In the genomic region with DNA sequence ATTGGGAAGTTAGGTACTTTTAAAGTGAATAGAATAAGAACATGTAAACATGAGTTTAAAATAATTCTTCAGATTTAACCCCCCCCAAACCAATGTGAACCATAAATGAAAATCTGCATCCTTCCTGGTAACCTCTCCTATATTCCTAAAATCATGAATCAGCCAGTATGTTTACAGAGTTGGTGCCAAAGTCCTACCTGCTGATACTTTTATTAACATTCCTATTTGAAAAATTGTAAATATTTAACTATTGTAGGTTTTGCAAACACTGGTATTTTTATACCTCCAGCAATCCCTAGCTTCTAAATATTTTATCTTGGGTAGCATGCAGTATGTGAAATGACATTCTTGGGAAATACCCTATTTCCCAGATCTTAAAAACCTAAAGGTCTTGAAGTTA, we compare ENCODE assay signal across 1 cellular context.
TF ChIP-seq lines count a peak whose summit lies in the region.

No MANE protein-coding gene starts in this region.

TF ChIP-seq in liver, 16 proteins besides CTCF, POLR2A, EP300 and RAD21 (continued from another document):
- TF ChIP-seq, protein P1, sequence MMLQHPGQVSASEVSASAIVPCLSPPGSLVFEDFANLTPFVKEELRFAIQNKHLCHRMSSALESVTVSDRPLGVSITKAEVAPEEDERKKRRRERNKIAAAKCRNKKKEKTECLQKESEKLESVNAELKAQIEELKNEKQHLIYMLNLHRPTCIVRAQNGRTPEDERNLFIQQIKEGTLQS (IDR thresholded peaks at IDR 0.05): no peak
- no peak for TF ChIP-seq SP1 (IDR thresholded peaks at IDR 0.05)
- no peak for TF ChIP-seq JUND (IDR thresholded peaks at IDR 0.05)
TF ChIP-seq in liver: peak in this region for 2.
